Comparison of ENCODE assay signal across 1 cellular context in genomic region chrX:54044126-54044876, GRCh38.
A peak's percentile ranks its signal among the peaks of the same experiment; 100 is the strongest.
TF ChIP-seq lines count a peak whose summit lies in the region.

PHF8 (minus strand) TSS chrX:54044473; CDS start chrX:54042728, 1,745 bp downstream.

TF ChIP-seq in SK-N-SH, 30 proteins besides CTCF, POLR2A, EP300 and RAD21 (continued from another document):
- TF ChIP-seq, protein P1, sequence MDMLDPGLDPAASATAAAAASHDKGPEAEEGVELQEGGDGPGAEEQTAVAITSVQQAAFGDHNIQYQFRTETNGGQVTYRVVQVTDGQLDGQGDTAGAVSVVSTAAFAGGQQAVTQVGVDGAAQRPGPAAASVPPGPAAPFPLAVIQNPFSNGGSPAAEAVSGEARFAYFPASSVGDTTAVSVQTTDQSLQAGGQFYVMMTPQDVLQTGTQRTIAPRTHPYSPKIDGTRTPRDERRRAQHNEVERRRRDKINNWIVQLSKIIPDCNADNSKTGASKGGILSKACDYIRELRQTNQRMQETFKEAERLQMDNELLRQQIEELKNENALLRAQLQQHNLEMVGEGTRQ (IDR thresholded peaks at IDR 0.05; ENCODE audit: borderline replicate concordance, low read depth, low read length): no peak
- no peak for TF ChIP-seq RXRA (IDR thresholded peaks at IDR 0.05; ENCODE audit: borderline replicate concordance, low read depth)
- no peak for TF ChIP-seq TCF12 (IDR thresholded peaks at IDR 0.05)
- TF ChIP-seq GABPA (IDR thresholded peaks at IDR 0.05; ENCODE audit: low read depth): peak; percentile 27; the same call in 1 of the 2 replicates
- TF ChIP-seq MXI1 (IDR thresholded peaks at IDR 0.05; ENCODE audit: low read depth, low read length): 0 out of 2 replicates have a peak, but pooled peaks have one; percentile 10
- TF ChIP-seq, protein P2, sequence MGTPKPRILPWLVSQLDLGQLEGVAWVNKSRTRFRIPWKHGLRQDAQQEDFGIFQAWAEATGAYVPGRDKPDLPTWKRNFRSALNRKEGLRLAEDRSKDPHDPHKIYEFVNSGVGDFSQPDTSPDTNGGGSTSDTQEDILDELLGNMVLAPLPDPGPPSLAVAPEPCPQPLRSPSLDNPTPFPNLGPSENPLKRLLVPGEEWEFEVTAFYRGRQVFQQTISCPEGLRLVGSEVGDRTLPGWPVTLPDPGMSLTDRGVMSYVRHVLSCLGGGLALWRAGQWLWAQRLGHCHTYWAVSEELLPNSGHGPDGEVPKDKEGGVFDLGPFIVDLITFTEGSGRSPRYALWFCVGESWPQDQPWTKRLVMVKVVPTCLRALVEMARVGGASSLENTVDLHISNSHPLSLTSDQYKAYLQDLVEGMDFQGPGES (IDR thresholded peaks at IDR 0.05; ENCODE audit: low read depth, low read length): no peak
- no peak for TF ChIP-seq SMC3 (IDR thresholded peaks at IDR 0.05; ENCODE audit: low read depth, low read length)
- no peak for TF ChIP-seq GATA2 (CRISPR knock-in tag; IDR thresholded peaks at IDR 0.05)
- TF ChIP-seq TAF1 (IDR thresholded peaks at IDR 0.05; ENCODE audit: borderline replicate concordance, low read depth, low read length): no peak; the same call in none of the 2 replicates
- no peak for TF ChIP-seq MEF2A (IDR thresholded peaks at IDR 0.05; ENCODE audit: borderline replicate concordance, low read depth)
- TF ChIP-seq PBX3 (IDR thresholded peaks at IDR 0.05): peak; percentile 45; the same call in 1 of the 2 replicates
- TF ChIP-seq, protein P3, sequence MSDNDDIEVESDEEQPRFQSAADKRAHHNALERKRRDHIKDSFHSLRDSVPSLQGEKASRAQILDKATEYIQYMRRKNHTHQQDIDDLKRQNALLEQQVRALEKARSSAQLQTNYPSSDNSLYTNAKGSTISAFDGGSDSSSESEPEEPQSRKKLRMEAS (IDR thresholded peaks at IDR 0.05; ENCODE audit: low read depth): peak; percentile 20; the same call in 1 of the 2 replicates
- TF ChIP-seq EZH2phosphoT487 (IDR thresholded peaks at IDR 0.05; ENCODE audit: borderline replicate concordance, low read depth): no peak
- TF ChIP-seq JUND (IDR thresholded peaks at IDR 0.05): no peak
